ENCODE assay signal across 8 cellular contexts in genomic region chr9:132162764-132163456, GRCh38. TPM values are rescaled to one million over a fixed set of nuclear protein-coding genes. Genes with fewer than 3 reads are reported as not detected.
DNase-seq lines count a peak whose midpoint lies in the region; ATAC-seq and TF ChIP-seq lines count a peak whose summit lies in the region.

No MANE protein-coding gene starts in this region.

- intact Hi-C loops in Calu3 (cut with micrococcal nuclease; ENCODE audit: unreplicated experiment), result no loop called here

- H3K4me3 ChIP-seq in SJCRH30 (peak overlapping the region; percentile 63), fibroblast of mammary gland (ENCODE audit: control insufficient read depth, low read depth, low read length) (peak overlapping the region; percentile 50)

- peaks cover 14% of the 10 kb centered on the region for H3K4me1 Mint-ChIP-seq in Calu3 (ENCODE audit: low read depth, unreplicated experiment)
- H3K4me1 Mint-ChIP-seq in osteocyte (ENCODE audit: unreplicated experiment), result peaks cover 18% of the 10 kb centered on the region

- CTCF ChIA-PET in Calu3 (lab: Charles Lee), result no interaction called here

- no peak for TF ChIP-seq CTCF in Calu3 (IDR thresholded peaks at IDR 0.05; ENCODE audit: unreplicated experiment)
- no peak for TF ChIP-seq CTCF in fibroblast of mammary gland (conservative IDR thresholded peaks at IDR 0.05; ENCODE audit: control insufficient read depth, insufficient read depth, low read depth, low read length)
- TF ChIP-seq CTCF in osteocyte (IDR thresholded peaks at IDR 0.05), result no peak

- H3K4me1 ChIP-seq in SJCRH30, result no peaks in the 10 kb centered on the region; the same call in 1 of the 2 replicates

- peaks cover 36% of the 10 kb centered on the region for H3K27me3 ChIP-seq in SJCRH30

- H3K27ac Mint-ChIP-seq in Calu3 (ENCODE audit: unreplicated experiment), result no peak overlapping the region
- H3K27ac Mint-ChIP-seq in osteocyte (ENCODE audit: unreplicated experiment), result no peak overlapping the region

- ATAC-seq in HG03097 (IDR thresholded peaks at IDR 0.05; ENCODE audit: low FRiP score, unreplicated experiment), result no peak

- peak overlapping the region; percentile 56 for H3K4me3 Mint-ChIP-seq in Calu3 (ENCODE audit: low read depth, unreplicated experiment)
- H3K4me3 Mint-ChIP-seq in osteocyte (ENCODE audit: unreplicated experiment), result peak overlapping the region; percentile 90

- H3K9me3 Mint-ChIP-seq in Calu3 (ENCODE audit: low read depth, unreplicated experiment), result no peaks in the 10 kb centered on the region
- H3K9me3 Mint-ChIP-seq in osteocyte (ENCODE audit: unreplicated experiment), result no peaks in the 10 kb centered on the region

- no peak for DNase-seq in Calu3
- DNase-seq in SJCRH30, result no peak
- DNase-seq in fibroblast of mammary gland (ENCODE audit: low read depth), result no peak
- DNase-seq in osteocyte (ENCODE audit: extremely low spot score, unreplicated experiment), result no peak
- DNase-seq in NOMO-1 treated with dmso at 0.1 percent for 144 hours (lab: John Stamatoyannopoulos, UW; ENCODE audit: unreplicated experiment), result no peak
- no peak for DNase-seq in germinal center (ENCODE audit: low spot score)
- no peak for DNase-seq in activated effector memory CD4-positive, alpha-beta T cell treated with anti-CD3 and anti-CD28 coated beads, Interleukin-2, amount 50 U/mL, for 16 hours

- peaks cover 97% of the 10 kb centered on the region for H3K27me3 Mint-ChIP-seq in Calu3 (ENCODE audit: unreplicated experiment)
- H3K27me3 Mint-ChIP-seq in osteocyte (ENCODE audit: unreplicated experiment), result peaks cover 63% of the 10 kb centered on the region

- no peaks in the 10 kb centered on the region for H3K36me3 Mint-ChIP-seq in Calu3 (ENCODE audit: insufficient read depth, unreplicated experiment)
- peaks cover 3% of the 10 kb centered on the region for H3K36me3 Mint-ChIP-seq in osteocyte (ENCODE audit: unreplicated experiment)

- H3K9me3 ChIP-seq in SJCRH30 (replicated peaks), result no peaks in the 10 kb centered on the region

- no peaks in the 10 kb centered on the region for H3K36me3 ChIP-seq in SJCRH30

- no peak overlapping the region for H3K27ac ChIP-seq in SJCRH30

- no TSS peak for BruUV-seq in Calu3 (replicated peaks; lab: Mats Ljungman, UMichigan)

RNA-seq across cellular contexts. Expression of gene NTNG2, which starts 1.1 kb away (rescaled TPM):
- not detected in 2 replicates for total RNA-seq in Calu3 (2022)
- 0.15 and 0.26 TPM in 2 replicates for total RNA-seq in SJCRH30 (2014; rRNA removed; shearing (Covaris generic))
- 6.2 and 6.7 TPM in 2 replicates for total RNA-seq in osteocyte
